In genomic region chr14:71107921-71108320, GRCh38 we compare ENCODE assay signal across 1 cellular context.
TF ChIP-seq lines count a peak whose summit lies in the region.

No MANE protein-coding gene starts in this region.

TF ChIP-seq in IMR-90, 13 proteins besides CTCF, POLR2A, EP300 and RAD21 (continued from another document):
- TF ChIP-seq USF2 (IDR thresholded peaks at IDR 0.05; ENCODE audit: low read depth, low read length) (no peak), CHD1 (IDR thresholded peaks at IDR 0.05; ENCODE audit: low read depth, low read length) (no peak), CEBPB (IDR thresholded peaks at IDR 0.05; ENCODE audit: low read depth, low read length) (no peak), MXI1 (IDR thresholded peaks at IDR 0.05; ENCODE audit: borderline replicate concordance, low read depth, low read length) (no peak), MAFK (IDR thresholded peaks at IDR 0.05; ENCODE audit: low read depth, low read length) (no peak), MAZ (IDR thresholded peaks at IDR 0.05; ENCODE audit: borderline replicate concordance, low read depth, low read length) (no peak), RCOR1 (IDR thresholded peaks at IDR 0.05; ENCODE audit: insufficient replicate concordance, low read length) (no peak), SMC3 (IDR thresholded peaks at IDR 0.05; ENCODE audit: low read depth, low read length) (no peak)
- TF ChIP-seq, protein P1, sequence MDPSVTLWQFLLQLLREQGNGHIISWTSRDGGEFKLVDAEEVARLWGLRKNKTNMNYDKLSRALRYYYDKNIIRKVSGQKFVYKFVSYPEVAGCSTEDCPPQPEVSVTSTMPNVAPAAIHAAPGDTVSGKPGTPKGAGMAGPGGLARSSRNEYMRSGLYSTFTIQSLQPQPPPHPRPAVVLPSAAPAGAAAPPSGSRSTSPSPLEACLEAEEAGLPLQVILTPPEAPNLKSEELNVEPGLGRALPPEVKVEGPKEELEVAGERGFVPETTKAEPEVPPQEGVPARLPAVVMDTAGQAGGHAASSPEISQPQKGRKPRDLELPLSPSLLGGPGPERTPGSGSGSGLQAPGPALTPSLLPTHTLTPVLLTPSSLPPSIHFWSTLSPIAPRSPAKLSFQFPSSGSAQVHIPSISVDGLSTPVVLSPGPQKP (IDR thresholded peaks at IDR 0.05; ENCODE audit: borderline replicate concordance, low read depth, low read length) = no peak
